28 cellular contexts compared by ENCODE assay signal in genomic region chr17:4529533-4530152, GRCh38. TPM values are rescaled to one million over a fixed set of nuclear protein-coding genes. Genes with fewer than 3 reads are reported as not detected.
A peak's percentile ranks its signal among the peaks of the same experiment; 100 is the strongest.
DNase-seq lines count a peak whose midpoint lies in the region; ATAC-seq and TF ChIP-seq lines count a peak whose summit lies in the region.
"Had no signal": no experiment of that assay in that cellular context is flagged by ENCODE, and none has a peak within 500 bp of the region (broad histone marks: within the 10 kb centered on the region; RNA-seq: fewer than 3 reads in every experiment).

No MANE protein-coding gene starts in this region.

- no peak overlapping the region for H3K4me3 Mint-ChIP-seq in stimulated activated naive CD8-positive, alpha-beta T cell treated with anti-CD3 and anti-CD28 coated beads, Interleukin-15, amount 100 ng/mL, for 72 hours
- H3K4me3 Mint-ChIP-seq in chondrocyte (ENCODE audit: unreplicated experiment) = no peak overlapping the region
- H3K4me3 Mint-ChIP-seq: activated CD8-positive, alpha-beta T cell treated with anti-CD3 and anti-CD28 coated beads, Interleukin-2, amount 10 ng/mL, durations not matched to agents 7 days and 5 days; CD14-positive monocyte; H9; mesothelial cell of epicardium; naive thymus-derived CD8-positive, alpha-beta T cell had no signal

- H3K4me1 ChIP-seq in esophagus squamous epithelium (peaks cover 12 to 75% (median 21%) of the 10 kb centered on the region in 3 donors), gastrocnemius medialis (peaks cover 4 to 28% of the 10 kb centered on the region in 2 donors), suprapubic skin (peaks cover 21% of the 10 kb centered on the region)
- H3K4me1 ChIP-seq: parathyroid adenoma had no signal

- H3K27ac ChIP-seq in esophagus squamous epithelium (peak overlapping the region; percentile 10 to 79 (median 54)), gastrocnemius medialis (peak overlapping the region in 3 of 4 donors; percentile 63 to 76 (median 71)), suprapubic skin (no peak overlapping the region)
- H3K27ac ChIP-seq: parathyroid adenoma, right lobe of liver, testis had no signal

- TF ChIP-seq POLR2A in esophagus squamous epithelium (IDR thresholded peaks at IDR 0.05) = no peak
- TF ChIP-seq POLR2A in gastrocnemius medialis (IDR thresholded peaks at IDR 0.05) = no peak
- no peak for TF ChIP-seq POLR2A in suprapubic skin (IDR thresholded peaks at IDR 0.05)

- no peak overlapping the region for H3K4me3 ChIP-seq in esophagus squamous epithelium
- no peak overlapping the region for H3K4me3 ChIP-seq in gastrocnemius medialis
- no peak overlapping the region for H3K4me3 ChIP-seq in suprapubic skin
- H3K4me3 ChIP-seq: breast epithelium, right lobe of liver, testis had no signal

- H3K36me3 ChIP-seq in esophagus squamous epithelium (peaks cover 0 to 10% (median 0%) of the 10 kb centered on the region in 3 donors), gastrocnemius medialis (no peaks in the 10 kb centered on the region), suprapubic skin (no peaks in the 10 kb centered on the region)
- H3K36me3 ChIP-seq: breast epithelium, right lobe of liver had no signal

- DNase-seq in stimulated activated naive CD8-positive, alpha-beta T cell treated with anti-CD3 and anti-CD28 coated beads, Interleukin-15, amount 100 ng/mL, for 72 hours = no peak
- DNase-seq in stimulated activated naive CD8-positive, alpha-beta T cell treated with anti-CD3 and anti-CD28 coated beads, Interleukin-15, Interleukin-2, amounts not matched to agents 100 U/mL and 50 U/mL, for 24 hours = no peak
- DNase-seq in esophagus squamous epithelium (lab: John Stamatoyannopoulos, UW) (no peak), gastrocnemius medialis (no peak), chondrocyte (ENCODE audit: low spot score) (no peak), suprapubic skin (ENCODE audit: low spot score in 2 of 2) (no peak), epidermal melanocyte (ENCODE audit: insufficient read length, low spot score) (no peak)
- DNase-seq: activated CD8-positive, alpha-beta T cell treated with anti-CD3 and anti-CD28 coated beads, Interleukin-2, amount 10 ng/mL, durations not matched to agents 7 days and 5 days; activated gamma-delta T cell treated with Interleukin-2 at 50 U/mL for 16 hours; activated T-cell treated with anti-CD3 and anti-CD28 coated beads for 4 hours; cortex of kidney; H9; head of caudate nucleus; left colon; naive thymus-derived CD8-positive, alpha-beta T cell; NCI-H1048; NCI-H187 treated with DMSO at 0.1 percent for 48 hours; NCI-H524 treated with DMSO at 0.1 percent for 48 hours; right lobe of liver; stimulated activated CD8-positive, alpha-beta memory T cell treated with anti-CD3 and anti-CD28 coated beads, Interleukin-4, amount 100 ng/mL, for 48 hours; testis had no signal

- peaks cover 39% of the 10 kb centered on the region for H3K27me3 Mint-ChIP-seq in stimulated activated naive CD8-positive, alpha-beta T cell treated with anti-CD3 and anti-CD28 coated beads, Interleukin-15, amount 100 ng/mL, for 72 hours
- H3K27me3 Mint-ChIP-seq in chondrocyte (ENCODE audit: low read depth) = peaks cover 6% of the 10 kb centered on the region

- peak overlapping the region; percentile 57 to 70 for H3K27ac Mint-ChIP-seq in stimulated activated naive CD8-positive, alpha-beta T cell treated with anti-CD3 and anti-CD28 coated beads, Interleukin-15, amount 100 ng/mL, for 72 hours
- H3K27ac Mint-ChIP-seq in chondrocyte (ENCODE audit: unreplicated experiment) = no peak overlapping the region
- H3K27ac Mint-ChIP-seq: activated CD8-positive, alpha-beta T cell treated with anti-CD3 and anti-CD28 coated beads, Interleukin-2, amount 10 ng/mL, durations not matched to agents 7 days and 5 days; H9; mesothelial cell of epicardium had no signal

- H3K9me3 ChIP-seq in esophagus squamous epithelium (no peaks in the 10 kb centered on the region), gastrocnemius medialis (no peaks in the 10 kb centered on the region), suprapubic skin (no peaks in the 10 kb centered on the region)
- H3K9me3 ChIP-seq: breast epithelium, right lobe of liver, testis had no signal

- no peak for TF ChIP-seq EP300 in suprapubic skin (IDR thresholded peaks at IDR 0.05)

- in situ Hi-C loops in gastrocnemius medialis (cut with MboI; ENCODE audit: low sequenced_read_pairs in 4 of 4) = no loop called here

- 69 to 77% methylated on average over 12 to 13 of the region's 13 CpGs for WGBS in esophagus squamous epithelium, 2 donors
- WGBS in suprapubic skin = 79% methylated on average over 13 of the region's 13 CpGs

- no peak for TF ChIP-seq CTCF in esophagus squamous epithelium (IDR thresholded peaks at IDR 0.05)
- TF ChIP-seq CTCF in gastrocnemius medialis (IDR thresholded peaks at IDR 0.05 in 4 of 5, conservative IDR thresholded peaks at IDR 0.05 in 1 of 5) = no peak
- TF ChIP-seq CTCF in chondrocyte (IDR thresholded peaks at IDR 0.05) = no peak
- TF ChIP-seq CTCF in suprapubic skin (IDR thresholded peaks at IDR 0.05) = no peak

- peaks cover 17% of the 10 kb centered on the region for H3K4me1 Mint-ChIP-seq in stimulated activated naive CD8-positive, alpha-beta T cell treated with anti-CD3 and anti-CD28 coated beads, Interleukin-15, amount 100 ng/mL, for 72 hours
- H3K4me1 Mint-ChIP-seq in chondrocyte (ENCODE audit: low read depth) = no peaks in the 10 kb centered on the region

- no peaks in the 10 kb centered on the region for H3K9me3 Mint-ChIP-seq in stimulated activated naive CD8-positive, alpha-beta T cell treated with anti-CD3 and anti-CD28 coated beads, Interleukin-15, amount 100 ng/mL, for 72 hours
- no peaks in the 10 kb centered on the region for H3K9me3 Mint-ChIP-seq in chondrocyte (ENCODE audit: low read depth)
- H3K9me3 Mint-ChIP-seq: CD14-positive monocyte; H9; mesothelial cell of epicardium; naive thymus-derived CD8-positive, alpha-beta T cell had no signal

- no peak for ATAC-seq in stimulated activated naive CD8-positive, alpha-beta T cell treated with anti-CD3 and anti-CD28 coated beads, Interleukin-15, amount 100 ng/mL, for 72 hours
- ATAC-seq in stimulated activated naive CD8-positive, alpha-beta T cell treated with anti-CD3 and anti-CD28 coated beads, Interleukin-15, Interleukin-2, amounts not matched to agents 100 U/mL and 50 U/mL, for 24 hours = no peak
- no peak for ATAC-seq in gastrocnemius medialis
- ATAC-seq: activated CD8-positive, alpha-beta T cell treated with anti-CD3 and anti-CD28 coated beads, Interleukin-2, amount 10 ng/mL, durations not matched to agents 7 days and 5 days; HepG2; left colon; naive thymus-derived CD8-positive, alpha-beta T cell; right lobe of liver had no signal

- no peaks in the 10 kb centered on the region for H3K36me3 Mint-ChIP-seq in chondrocyte (ENCODE audit: low read depth)
- H3K36me3 Mint-ChIP-seq: CD14-positive monocyte; mesothelial cell of epicardium; naive thymus-derived CD8-positive, alpha-beta T cell had no signal

- peaks cover 0 to 37% (median 0%) of the 10 kb centered on the region in 4 donors for H3K27me3 ChIP-seq in esophagus squamous epithelium
- H3K27me3 ChIP-seq in gastrocnemius medialis = no peaks in the 10 kb centered on the region
- H3K27me3 ChIP-seq in suprapubic skin = no peaks in the 10 kb centered on the region
- H3K27me3 ChIP-seq: breast epithelium, right lobe of liver, testis had no signal

- intact Hi-C loops in esophagus squamous epithelium (cut with DNase I) (no loop called here), gastrocnemius medialis (cut with DNase I; ENCODE audit: low total_unique reads) (no loop called here)

RNA-seq across cellular contexts. Expression of gene MYBBP1A, which starts 25.5 kb away (rescaled TPM):
- total RNA-seq in esophagus squamous epithelium (10 to 100 TPM; 32.4 to 70.0 (median 54.4) TPM), gastrocnemius medialis (10 to 100 TPM; 42.5 to 60.2 (median 48.9) TPM), chondrocyte (33.6 to 58.2 TPM (median 36.4 TPM) in 3 replicates), suprapubic skin (100 to 1,000 TPM in 1 of 4 donors, 10 to 100 TPM in 3; 73.4 to 127 (median 83.8) TPM)

RNA-seq across cellular contexts. Expression of gene GGT6, which starts 30.7 kb away (rescaled TPM):
- total RNA-seq in esophagus squamous epithelium = 100 to 1,000 TPM in 1 of 4 donors, 10 to 100 TPM in 3; 46.0 to 141 (median 68.5) TPM
- total RNA-seq in gastrocnemius medialis = under 1 TPM in 1 of 4 donors, not detected in 3; 0.63 TPM
- not detected in 3 replicates for total RNA-seq in chondrocyte
- 100 to 1,000 TPM in 3 of 4 donors, 10 to 100 TPM in 1; 64.6 to 187 (median 134) TPM for total RNA-seq in suprapubic skin
- total RNA-seq: activated CD8-positive, alpha-beta T cell treated with anti-CD3 and anti-CD28 coated beads, Interleukin-2, amount 10 ng/mL, durations not matched to agents 7 days and 5 days; naive thymus-derived CD8-positive, alpha-beta T cell; SK-MEL-5; T-helper 1 cell treated with Interleukin-12 subunit alpha and Interleukin-12 subunit beta and Interleukin-4 antibody, amounts not matched to agents 30 ng/mL and 1 ng/mL, for 36 hours had no signal

RNA-seq across cellular contexts. Expression of gene SPNS2, which starts 31.0 kb away (rescaled TPM):
- 10 to 100 TPM; 36.8 to 66.6 (median 47.6) TPM for total RNA-seq in esophagus squamous epithelium
- total RNA-seq in gastrocnemius medialis = 1 to 10 TPM; 2.7 to 6.2 (median 4.2) TPM
- 0.70 to 0.87 TPM in 2 of 3 replicates, not detected in the other for total RNA-seq in chondrocyte
- total RNA-seq in suprapubic skin = 10 to 100 TPM; 25.1 to 76.3 (median 49.6) TPM
- total RNA-seq: HepG2 had no signal

RNA-seq across cellular contexts. Expression of gene SMTNL2, which starts 54.7 kb away (rescaled TPM):
- under 1 TPM; 0.41 to 0.76 (median 0.69) TPM for total RNA-seq in esophagus squamous epithelium
- total RNA-seq in gastrocnemius medialis = 100 to 1,000 TPM; 110 to 588 (median 420) TPM
- 0.32 to 0.36 TPM in 2 of 3 replicates, not detected in the other for total RNA-seq in chondrocyte
- total RNA-seq in suprapubic skin = 1 to 10 TPM in 1 of 4 donors, under 1 TPM in 2, not detected in 1; 0.64 to 1.3 (median 0.81) TPM
- total RNA-seq: activated CD8-positive, alpha-beta T cell treated with anti-CD3 and anti-CD28 coated beads, Interleukin-2, amount 10 ng/mL, durations not matched to agents 7 days and 5 days; naive thymus-derived CD8-positive, alpha-beta T cell; T-helper 1 cell treated with Interleukin-12 subunit alpha and Interleukin-12 subunit beta and Interleukin-4 antibody, amounts not matched to agents 30 ng/mL and 1 ng/mL, for 36 hours had no signal

Comparison
In these comparisons a context has a peak if more than half of its experiments do, and no peak if none do; other contexts are left out.
1. RNA of gene GGT6, which starts 30.7 kb away (total RNA-seq): 64.6 to 187 TPM in suprapubic skin and 46.0 to 141 TPM in esophagus squamous epithelium; 0.63 TPM in gastrocnemius medialis and not detected in chondrocyte; every median in the first group is over 10 times any median in the second.